ENCODE assay signal across 8 cellular contexts in genomic region chr1:205430631-205431305, GRCh38. TPM values are rescaled to one million over a fixed set of nuclear protein-coding genes. Genes with fewer than 3 reads are reported as not detected.
DNase-seq lines count a peak whose midpoint lies in the region; ATAC-seq and TF ChIP-seq lines count a peak whose summit lies in the region.

No MANE protein-coding gene starts in this region.

- H3K9me3 Mint-ChIP-seq in chondrocyte (ENCODE audit: low read depth): no peaks in the 10 kb centered on the region

- no peak overlapping the region for H3K27ac Mint-ChIP-seq in chondrocyte (ENCODE audit: unreplicated experiment)

- H3K36me3 Mint-ChIP-seq in chondrocyte (ENCODE audit: low read depth): no peaks in the 10 kb centered on the region

- peaks cover 31% of the 10 kb centered on the region for H3K27me3 Mint-ChIP-seq in chondrocyte (ENCODE audit: low read depth)

- peak overlapping the region; percentile 86 for H3K4me3 Mint-ChIP-seq in chondrocyte (ENCODE audit: unreplicated experiment)

- peak; percentile 94 for TF ChIP-seq CTCF in chondrocyte (IDR thresholded peaks at IDR 0.05)

- intact Hi-C loops in left colon (cut with DNase I, micrococcal nuclease): no loop called here

- H3K4me1 Mint-ChIP-seq in chondrocyte (ENCODE audit: low read depth): peaks cover 10% of the 10 kb centered on the region

- DNase-seq in CD1c-positive myeloid dendritic cell (ENCODE audit: extremely low spot score) (peak; percentile 60), HuH-7 (ENCODE audit: low spot score) (peak; percentile 73), chondrocyte (ENCODE audit: low spot score) (no peak), left colon (peak in 1 of 2 donors; percentile 77)
- DNase-seq in activated CD4-positive, alpha-beta T cell treated with anti-CD3 and anti-CD28 coated beads for 24 hours (ENCODE audit: low read depth in 2 of 2): peak; percentile 19 to 37
- peak; percentile 26 for DNase-seq in stimulated activated CD4-positive, alpha-beta T cell treated with anti-CD3 and anti-CD28 coated beads, Interleukin-1b, Interleukin-23, amount 100 ng/mL, for 48 hours

- ATAC-seq in left colon (peak; percentile 65), HG02763 (IDR thresholded peaks at IDR 0.05; ENCODE audit: unreplicated experiment) (no peak), HG02870 (IDR thresholded peaks at IDR 0.05; ENCODE audit: unreplicated experiment) (no peak)

RNA-seq across cellular contexts. Expression of gene LEMD1, which starts 8.9 kb away (rescaled TPM):
- total RNA-seq in chondrocyte (not detected in 3 replicates), left colon (1 to 10 TPM in 1 of 2 donors, not detected in 1; 1.1 TPM)

RNA-seq across cellular contexts. Expression of gene BLACAT1, which starts 25.1 kb away (rescaled TPM):
- total RNA-seq in chondrocyte (not detected in 3 replicates), left colon (under 1 TPM; 0.14 to 0.34 TPM)
